In the genomic region with DNA sequence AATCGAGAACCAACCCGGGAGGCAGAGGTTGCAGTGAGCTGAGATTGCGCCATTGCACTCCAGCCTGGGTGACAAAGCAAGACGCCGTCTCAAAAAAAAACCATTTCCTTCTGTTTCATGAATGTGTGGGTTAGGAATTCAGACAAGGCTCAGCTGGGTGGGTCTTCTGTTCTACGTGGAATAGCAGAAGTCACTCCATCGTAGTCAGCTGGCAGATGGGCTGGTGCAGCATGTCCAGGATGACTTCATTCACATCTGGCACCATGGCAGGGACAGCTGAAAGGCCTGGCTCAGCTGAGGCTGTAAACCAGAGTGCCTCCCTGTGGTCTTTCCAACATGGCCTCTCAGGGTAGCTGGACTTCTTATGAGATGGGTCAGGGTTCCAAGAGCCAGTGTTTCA, we compare ENCODE assay signal across 16 cellular contexts.
"Had no signal": no experiment of that assay in that cellular context is flagged by ENCODE, and none has a peak within 500 bp of the region (broad histone marks: within the 10 kb centered on the region; RNA-seq: fewer than 3 reads in every experiment).

No MANE protein-coding gene starts in this region.

- ATAC-seq: activated T-cell treated with anti-CD3 and anti-CD28 coated beads, Interleukin-2, amount 50 U/mL, for 4 hours; gastroesophageal sphincter; left lung; mucosa of descending colon; naive thymus-derived CD8-positive, alpha-beta T cell; stimulated activated naive B cell treated with anti-CD40 and anti-IgM and Interleukin-4, amounts not matched to agents 10 μg/mL and 1 μg/mL and 100 μg/mL, for 72 hours had no signal

- H3K36me3 ChIP-seq: gastroesophageal sphincter, left lung, thyroid gland had no signal

- H3K4me3 ChIP-seq: gastroesophageal sphincter, left lung, mucosa of descending colon, thyroid gland had no signal

- H3K9me3 ChIP-seq: mucosa of descending colon, thyroid gland had no signal

- H3K27me3 ChIP-seq: gastroesophageal sphincter, left lung, thyroid gland had no signal

- H3K79me2 ChIP-seq: parathyroid adenoma had no signal

- H3K4me1 ChIP-seq: gastroesophageal sphincter, left lung, parathyroid adenoma, thyroid gland had no signal

- H2AFZ ChIP-seq: parathyroid adenoma had no signal

- H3K27ac ChIP-seq: epithelial cell of prostate, gastroesophageal sphincter, left lung, parathyroid adenoma, thyroid gland had no signal

- H3K9ac ChIP-seq: parathyroid adenoma had no signal

- DNase-seq: activated CD4-positive, alpha-beta memory T cell treated with anti-CD3 and anti-CD28 coated beads, Interleukin-2, amount 10 ng/mL, durations not matched to agents 7 days and 5 days; activated CD4-positive, alpha-beta T cell treated with anti-CD3 and anti-CD28 coated beads for 4 hours; activated effector memory CD4-positive, alpha-beta T cell treated with Interleukin-2 at 50 U/mL for 16 hours; activated naive CD4-positive, alpha-beta T cell treated with anti-CD3 and anti-CD28 coated beads, Interleukin-2, amount 50 U/mL, for 16 hours; activated T-cell treated with anti-CD3 and anti-CD28 coated beads, Interleukin-2, amount 50 U/mL, for 4 hours; dermis blood vessel endothelial cell; islet precursor cell; left lung; mucosa of descending colon; naive thymus-derived CD8-positive, alpha-beta T cell; stimulated activated CD4-positive, alpha-beta T cell treated with anti-CD3 and anti-CD28 coated beads, Interleukin-4, amount 100 ng/mL, for 1 hour; stimulated activated naive B cell treated with anti-CD40 and anti-IgM and Interleukin-4, amounts not matched to agents 10 μg/mL and 1 μg/mL and 100 μg/mL, for 72 hours; thyroid gland had no signal
